8 cellular contexts compared by ENCODE assay signal in the genomic region with DNA sequence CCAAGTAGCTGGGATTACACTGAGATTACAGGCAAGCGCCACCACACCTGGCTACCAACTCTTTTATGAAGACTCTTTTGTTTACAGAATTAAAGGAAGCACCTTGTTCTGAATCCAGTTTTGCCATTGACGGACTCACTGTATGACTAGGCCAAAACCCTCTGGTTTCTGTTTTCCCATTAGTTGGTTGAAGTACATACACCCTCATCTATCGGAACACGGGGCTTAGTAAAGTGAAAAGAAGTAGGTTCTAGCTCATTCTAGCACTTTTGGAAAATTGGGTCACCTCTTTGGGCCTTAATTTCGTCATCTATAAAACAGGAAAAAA.
DNase-seq lines count a peak whose midpoint lies in the region; ATAC-seq lines count a peak whose summit lies in the region.

No MANE protein-coding gene starts in this region.

- DNase-seq in activated CD8-positive, alpha-beta memory T cell treated with anti-CD3 and anti-CD28 coated beads, Interleukin-2, amount 10 ng/mL, durations not matched to agents 7 days and 5 days, result no peak
- DNase-seq in activated CD8-positive, alpha-beta memory T cell treated with anti-CD3 and anti-CD28 coated beads, Interleukin-2, amount 50 U/mL, for 4 hours, result no peak
- no peak for DNase-seq in activated naive CD8-positive, alpha-beta T cell treated with anti-CD3 and anti-CD28 coated beads for 36 hours
- no peak for DNase-seq in left lobe of liver (ENCODE audit: low spot score)
- no peak for DNase-seq in activated CD4-positive, CD25-positive, alpha-beta regulatory T cell (lab: John Stamatoyannopoulos, UW)

- no peaks in the 10 kb centered on the region for H3K27me3 ChIP-seq in thymus (ENCODE audit: control insufficient read depth, insufficient read depth)

- peak overlapping the region; percentile 96 for H3K4me3 Mint-ChIP-seq in activated CD8-positive, alpha-beta memory T cell treated with anti-CD3 and anti-CD28 coated beads, Interleukin-2, amount 10 ng/mL, durations not matched to agents 7 days and 5 days
- H3K4me3 Mint-ChIP-seq in activated naive CD8-positive, alpha-beta T cell treated with anti-CD3 and anti-CD28 coated beads for 36 hours, result peak overlapping the region; percentile 91

- H3K4me1 Mint-ChIP-seq in activated CD8-positive, alpha-beta memory T cell treated with anti-CD3 and anti-CD28 coated beads, Interleukin-2, amount 10 ng/mL, durations not matched to agents 7 days and 5 days, result peaks cover 17% of the 10 kb centered on the region
- peaks cover 12% of the 10 kb centered on the region for H3K4me1 Mint-ChIP-seq in activated naive CD8-positive, alpha-beta T cell treated with anti-CD3 and anti-CD28 coated beads for 36 hours

- CTCF ChIA-PET in activated CD8-positive, alpha-beta memory T cell treated with anti-CD3 and anti-CD28 coated beads, Interleukin-2, amount 10 ng/mL, durations not matched to agents 7 days and 5 days (lab: Charles Lee), result interaction anchor here (1.0 kb wide), 1 partner anchor 14 kb away, joined by 3 read pairs; no protein-coding TSS in a partner anchor

- ATAC-seq in activated CD8-positive, alpha-beta memory T cell treated with anti-CD3 and anti-CD28 coated beads, Interleukin-2, amount 10 ng/mL, durations not matched to agents 7 days and 5 days, result no peak
- ATAC-seq in left lobe of liver (peak; percentile 28), HG02678 (IDR thresholded peaks at IDR 0.05; ENCODE audit: unreplicated experiment) (no peak), GM18861 (IDR thresholded peaks at IDR 0.05; ENCODE audit: unreplicated experiment) (no peak)

- H3K36me3 Mint-ChIP-seq in activated CD8-positive, alpha-beta memory T cell treated with anti-CD3 and anti-CD28 coated beads, Interleukin-2, amount 10 ng/mL, durations not matched to agents 7 days and 5 days, result peaks cover 13% of the 10 kb centered on the region
- H3K36me3 Mint-ChIP-seq in activated naive CD8-positive, alpha-beta T cell treated with anti-CD3 and anti-CD28 coated beads for 36 hours, result peaks cover 8% of the 10 kb centered on the region

- peak overlapping the region; percentile 73 for H3K4me3 ChIP-seq in thymus (ENCODE audit: low read length)

- no peaks in the 10 kb centered on the region for H3K9me3 ChIP-seq in thymus (ENCODE audit: control insufficient read depth)

- H3K36me3 ChIP-seq in thymus (ENCODE audit: control insufficient read depth, insufficient read depth), result no peaks in the 10 kb centered on the region

- WGBS in thymus, result 69% methylated on average over 5 of the region's 5 CpGs

- H3K27ac ChIP-seq in thymus (ENCODE audit: low read depth), result peak overlapping the region; percentile 36

- no peaks in the 10 kb centered on the region for H3K27me3 Mint-ChIP-seq in activated CD8-positive, alpha-beta memory T cell treated with anti-CD3 and anti-CD28 coated beads, Interleukin-2, amount 10 ng/mL, durations not matched to agents 7 days and 5 days
- H3K27me3 Mint-ChIP-seq in activated naive CD8-positive, alpha-beta T cell treated with anti-CD3 and anti-CD28 coated beads for 36 hours, result no peaks in the 10 kb centered on the region

- H3K9me3 Mint-ChIP-seq in activated CD8-positive, alpha-beta memory T cell treated with anti-CD3 and anti-CD28 coated beads, Interleukin-2, amount 10 ng/mL, durations not matched to agents 7 days and 5 days (ENCODE audit: low read depth), result no peaks in the 10 kb centered on the region
- H3K9me3 Mint-ChIP-seq in activated naive CD8-positive, alpha-beta T cell treated with anti-CD3 and anti-CD28 coated beads for 36 hours, result no peaks in the 10 kb centered on the region

- peak overlapping the region; percentile 96 for H3K27ac Mint-ChIP-seq in activated CD8-positive, alpha-beta memory T cell treated with anti-CD3 and anti-CD28 coated beads, Interleukin-2, amount 10 ng/mL, durations not matched to agents 7 days and 5 days
- peak overlapping the region; percentile 92 for H3K27ac Mint-ChIP-seq in activated naive CD8-positive, alpha-beta T cell treated with anti-CD3 and anti-CD28 coated beads for 36 hours

- H3K4me1 ChIP-seq in thymus (ENCODE audit: control insufficient read depth, insufficient read depth, low read length), result no peaks in the 10 kb centered on the region
